In the genomic region with DNA sequence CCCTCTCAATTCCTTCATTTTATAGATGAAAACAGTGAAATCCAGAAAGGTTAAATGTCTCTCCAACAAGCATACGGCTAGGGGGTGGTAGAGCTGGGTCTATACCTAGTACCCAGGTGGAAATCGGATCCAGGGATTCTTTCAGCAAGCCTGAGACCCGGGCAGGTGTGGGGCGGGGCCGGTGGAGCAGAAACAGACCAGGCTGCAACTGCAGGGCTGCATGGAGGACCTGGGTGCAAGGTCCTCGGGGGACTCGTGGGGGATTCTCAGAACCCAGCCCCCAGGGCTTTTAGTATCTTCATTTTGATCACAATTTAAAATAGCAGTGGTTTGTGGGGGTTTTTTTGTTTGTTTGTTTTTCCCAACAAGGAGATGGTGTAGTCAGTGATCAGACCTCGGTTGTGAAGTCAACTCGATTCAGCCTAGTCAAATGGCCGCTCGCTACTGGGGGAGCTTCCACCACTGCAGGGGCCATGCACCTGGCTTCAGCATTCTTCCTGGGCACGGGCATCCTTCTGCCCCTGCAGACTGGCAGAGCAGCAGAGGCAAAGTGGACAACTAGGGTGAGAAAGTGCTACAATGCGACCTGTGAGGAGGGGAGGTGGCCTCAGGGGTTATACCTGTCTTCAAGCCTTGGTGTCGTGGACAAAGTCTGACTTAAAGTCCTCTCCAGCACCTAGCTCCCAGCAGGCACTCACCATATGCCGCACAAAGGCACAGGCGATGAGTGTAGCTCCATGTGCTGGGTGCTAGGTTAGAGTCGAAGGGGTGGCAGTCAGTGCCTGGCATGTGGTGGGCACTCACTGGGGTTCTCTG, we compare ENCODE assay signal across 1 cellular context.
TF ChIP-seq lines count a peak whose summit lies in the region.

No MANE protein-coding gene starts in this region.

TF ChIP-seq in GM12891, 5 proteins besides CTCF, POLR2A, EP300 and RAD21:
- TF ChIP-seq POU2F2 (IDR thresholded peaks at IDR 0.05; ENCODE audit: low read depth, low read length): 0 out of 2 replicates have a peak, but pooled peaks have one; percentile 13
- no peak for TF ChIP-seq POLR2AphosphoS5 (IDR thresholded peaks at IDR 0.05; ENCODE audit: low read depth, low read length)
- no peak for TF ChIP-seq TAF1 (IDR thresholded peaks at IDR 0.05; ENCODE audit: low read depth, low read length)
